8 cellular contexts compared by ENCODE assay signal in the genomic region with DNA sequence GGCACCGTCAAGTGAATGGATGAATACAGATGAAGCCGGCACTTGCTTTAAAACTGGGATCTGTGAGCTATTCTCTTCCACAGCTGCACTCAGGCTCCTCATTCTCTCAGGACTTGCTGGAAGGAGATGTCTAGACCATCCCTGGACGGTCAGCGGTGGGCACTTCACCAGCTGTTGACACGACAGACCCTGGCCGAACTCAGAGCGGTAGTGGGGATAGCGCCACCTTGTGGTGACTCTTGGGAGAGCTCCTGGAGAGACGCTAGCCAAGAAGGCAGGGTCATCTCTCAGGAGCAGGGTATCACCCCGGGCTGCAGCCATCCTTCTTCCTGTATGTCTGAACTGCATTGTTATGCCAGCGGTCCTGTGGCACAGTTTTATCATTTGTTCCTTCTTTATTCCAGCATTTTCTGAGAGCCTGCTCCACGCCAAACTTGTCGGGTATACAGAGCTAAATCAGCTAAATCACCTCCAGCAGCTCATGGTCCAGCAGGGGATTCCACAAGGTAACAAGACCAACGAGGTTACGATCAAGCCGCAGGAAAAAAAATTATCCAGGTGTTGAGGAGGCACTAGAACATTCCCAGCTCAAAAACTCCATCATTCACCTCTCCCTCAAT. TPM values are rescaled to one million over a fixed set of nuclear protein-coding genes. Genes with fewer than 3 reads are reported as not detected.
A peak's percentile ranks its signal among the peaks of the same experiment; 100 is the strongest.
DNase-seq lines count a peak whose midpoint lies in the region; ATAC-seq, FAIRE-seq and TF ChIP-seq lines count a peak whose summit lies in the region.

No MANE protein-coding gene starts in this region.

- TF ChIP-seq POLR2A in GM12892 (IDR thresholded peaks at IDR 0.05; ENCODE audit: low read depth, low read length) = no peak
- TF ChIP-seq POLR2A in esophagus muscularis mucosa (IDR thresholded peaks at IDR 0.05; ENCODE audit: low read depth) = no peak
- no peak for TF ChIP-seq POLR2A in transverse colon (IDR thresholded peaks at IDR 0.05)

- H3K27ac ChIP-seq in esophagus muscularis mucosa (replicated peaks in 1 of 4) (no peak overlapping the region), transverse colon (no peak overlapping the region)

- no peaks in the 10 kb centered on the region for H3K36me3 Mint-ChIP-seq in activated CD8-positive, alpha-beta memory T cell treated with anti-CD3 and anti-CD28 coated beads, Interleukin-2, amount 10 ng/mL, durations not matched to agents 7 days and 5 days
- no peaks in the 10 kb centered on the region for H3K36me3 Mint-ChIP-seq in nephron (ENCODE audit: low read depth)

- H3K36me3 ChIP-seq in esophagus muscularis mucosa = no peaks in the 10 kb centered on the region
- no peaks in the 10 kb centered on the region for H3K36me3 ChIP-seq in transverse colon

- peaks cover 66% of the 10 kb centered on the region for H3K27me3 Mint-ChIP-seq in activated CD8-positive, alpha-beta memory T cell treated with anti-CD3 and anti-CD28 coated beads, Interleukin-2, amount 10 ng/mL, durations not matched to agents 7 days and 5 days
- H3K27me3 Mint-ChIP-seq in nephron (ENCODE audit: low read depth) = peaks cover 88% of the 10 kb centered on the region

- in situ Hi-C loops in ACHN (cut with HindIII; ENCODE audit: low pct_ligation_motif_present, low pct_unique_long_range_greater_than_20kb, low sequenced_read_pairs) = no loop called here
- in situ Hi-C loops in transverse colon (cut with MboI; ENCODE audit: low pct_ligation_motif_present in 1 of 4, low pct_unique_long_range_greater_than_20kb in 1 of 4, low sequenced_read_pairs in 3 of 4) = no loop called here

- H3K4me3 ChIP-seq in esophagus muscularis mucosa = no peak overlapping the region
- H3K4me3 ChIP-seq in transverse colon = no peak overlapping the region

- CTCF ChIA-PET in activated CD8-positive, alpha-beta memory T cell treated with anti-CD3 and anti-CD28 coated beads, Interleukin-2, amount 10 ng/mL, durations not matched to agents 7 days and 5 days (lab: Charles Lee) = interaction anchor here (0.6 to 39.1 kb wide), 51 partner anchors 3 to 255 kb away, joined by 3 to 921 read pairs (median 5); partner anchors contain the start of genes ARF3, DDN, DDX23 and DHH

- no peak overlapping the region for H3K27ac Mint-ChIP-seq in activated CD8-positive, alpha-beta memory T cell treated with anti-CD3 and anti-CD28 coated beads, Interleukin-2, amount 10 ng/mL, durations not matched to agents 7 days and 5 days
- no peak overlapping the region for H3K27ac Mint-ChIP-seq in nephron

- TF ChIP-seq CTCF in esophagus muscularis mucosa (IDR thresholded peaks at IDR 0.05) = peak; percentile 73 to 82 (median 76)
- TF ChIP-seq CTCF in nephron (IDR thresholded peaks at IDR 0.05; ENCODE audit: unreplicated experiment in 3 of 3) = peak; percentile 67 to 77 (median 74)
- TF ChIP-seq CTCF in transverse colon (IDR thresholded peaks at IDR 0.05) = peak; percentile 72 to 90 (median 82)

- peaks cover 0 to 94% (median 8%) of the 10 kb centered on the region in 4 donors for H3K27me3 ChIP-seq in esophagus muscularis mucosa
- H3K27me3 ChIP-seq in transverse colon = peaks cover 84% of the 10 kb centered on the region

- H3K4me3 Mint-ChIP-seq in activated CD8-positive, alpha-beta memory T cell treated with anti-CD3 and anti-CD28 coated beads, Interleukin-2, amount 10 ng/mL, durations not matched to agents 7 days and 5 days = no peak overlapping the region
- no peak overlapping the region for H3K4me3 Mint-ChIP-seq in nephron

- TF ChIP-seq EP300 in esophagus muscularis mucosa (IDR thresholded peaks at IDR 0.05) (no peak), transverse colon (IDR thresholded peaks at IDR 0.05; ENCODE audit: low read depth) (no peak)

- intact Hi-C loops in esophagus muscularis mucosa (cut with DNase I) (no loop called here), transverse colon (cut with DNase I; ENCODE audit: low total_unique reads) (no loop called here)

- peaks cover 0 to 7% (median 3%) of the 10 kb centered on the region in 4 donors for H3K4me1 ChIP-seq in esophagus muscularis mucosa
- peaks cover 0 to 8% (median 4%) of the 10 kb centered on the region in 4 donors for H3K4me1 ChIP-seq in transverse colon

- H3K9me3 ChIP-seq in esophagus muscularis mucosa = no peaks in the 10 kb centered on the region
- no peaks in the 10 kb centered on the region for H3K9me3 ChIP-seq in transverse colon

- peaks cover 7% of the 10 kb centered on the region for H3K4me1 Mint-ChIP-seq in activated CD8-positive, alpha-beta memory T cell treated with anti-CD3 and anti-CD28 coated beads, Interleukin-2, amount 10 ng/mL, durations not matched to agents 7 days and 5 days
- H3K4me1 Mint-ChIP-seq in nephron = peaks cover 26% of the 10 kb centered on the region

- DNase-seq in ACHN (peak; percentile 70), GM12892 (ENCODE audit: insufficient read length) (no peak), NCI-H748 (lab: John Stamatoyannopoulos, UW; ENCODE audit: unreplicated experiment) (peak; percentile 64), esophagus muscularis mucosa (ENCODE audit: extremely low spot score) (no peak), transverse colon (peak; percentile 75)
- peak; percentile 82 for DNase-seq in activated CD8-positive, alpha-beta memory T cell treated with anti-CD3 and anti-CD28 coated beads, Interleukin-2, amount 10 ng/mL, durations not matched to agents 7 days and 5 days

- peak; percentile 88 for ATAC-seq in activated CD8-positive, alpha-beta memory T cell treated with anti-CD3 and anti-CD28 coated beads, Interleukin-2, amount 10 ng/mL, durations not matched to agents 7 days and 5 days
- no peak for ATAC-seq in HG03520 (IDR thresholded peaks at IDR 0.05; ENCODE audit: unreplicated experiment)

- 32% methylated on average over 15 of the region's 16 CpGs for WGBS in esophagus muscularis mucosa
- WGBS in transverse colon (ENCODE audit: low coverage in 1 of 2), 2 donors = 26 to 76% methylated on average over 2 to 16 of the region's 16 CpGs

- peak; percentile 94 for FAIRE-seq in GM12892 (lab: Jason Lieb, UNC)

- no peaks in the 10 kb centered on the region for H3K9me3 Mint-ChIP-seq in activated CD8-positive, alpha-beta memory T cell treated with anti-CD3 and anti-CD28 coated beads, Interleukin-2, amount 10 ng/mL, durations not matched to agents 7 days and 5 days (ENCODE audit: low read depth)
- H3K9me3 Mint-ChIP-seq in nephron = no peaks in the 10 kb centered on the region

RNA-seq across cellular contexts. Expression of gene WNT1, which starts 10.0 kb away (rescaled TPM):
- not detected for polyA plus RNA-seq in GM12892 (2012; ENCODE audit: missing spikeins)
- 1 to 10 TPM in 1 of 2 experiments, under 1 TPM in 1; 0.87 to 1.2 TPM for total RNA-seq in activated CD8-positive, alpha-beta memory T cell treated with anti-CD3 and anti-CD28 coated beads, Interleukin-2, amount 10 ng/mL, durations not matched to agents 7 days and 5 days
- total RNA-seq in esophagus muscularis mucosa (not detected), transverse colon (not detected)

RNA-seq across cellular contexts. Expression of gene DDN, which starts 11.0 kb away (rescaled TPM):
- polyA plus RNA-seq in GM12892 (2012; ENCODE audit: missing spikeins) = 2.2 TPM
- under 1 TPM; 0.38 to 0.66 TPM for total RNA-seq in activated CD8-positive, alpha-beta memory T cell treated with anti-CD3 and anti-CD28 coated beads, Interleukin-2, amount 10 ng/mL, durations not matched to agents 7 days and 5 days
- under 1 TPM in 1 of 4 donors, not detected in 3; 0.11 TPM for total RNA-seq in esophagus muscularis mucosa
- under 1 TPM in 2 of 4 donors, not detected in 2; 0.27 to 0.32 TPM for total RNA-seq in transverse colon

RNA-seq across cellular contexts. Expression of gene WNT10B, which starts 16.6 kb away (rescaled TPM):
- 0.36 TPM for polyA plus RNA-seq in GM12892 (2012; ENCODE audit: missing spikeins)
- 1 to 10 TPM; 2.0 to 4.4 TPM for total RNA-seq in activated CD8-positive, alpha-beta memory T cell treated with anti-CD3 and anti-CD28 coated beads, Interleukin-2, amount 10 ng/mL, durations not matched to agents 7 days and 5 days
- total RNA-seq in esophagus muscularis mucosa (1 to 10 TPM in 2 of 4 donors, under 1 TPM in 2; 0.92 to 1.8 (median 1.1) TPM), transverse colon (1 to 10 TPM in 1 of 4 donors, under 1 TPM in 1, not detected in 2; 0.41 to 1.4 TPM)

RNA-seq across cellular contexts. Expression of gene PRKAG1, which starts 30.4 kb away (rescaled TPM):
- 48.0 TPM for polyA plus RNA-seq in GM12892 (2012; ENCODE audit: missing spikeins)
- 10 to 100 TPM; 58.9 to 66.0 TPM for total RNA-seq in activated CD8-positive, alpha-beta memory T cell treated with anti-CD3 and anti-CD28 coated beads, Interleukin-2, amount 10 ng/mL, durations not matched to agents 7 days and 5 days
- total RNA-seq in esophagus muscularis mucosa (10 to 100 TPM; 52.0 to 70.6 (median 64.3) TPM), transverse colon (10 to 100 TPM; 21.7 to 44.0 (median 42.3) TPM)

RNA-seq across cellular contexts. Expression of gene ARF3, which starts 30.9 kb away (rescaled TPM):
- polyA plus RNA-seq in GM12892 (2012; ENCODE audit: missing spikeins) = 89.4 TPM
- 100 to 1,000 TPM in 1 of 2 experiments, 10 to 100 TPM in 1; 89.4 to 118 TPM for total RNA-seq in activated CD8-positive, alpha-beta memory T cell treated with anti-CD3 and anti-CD28 coated beads, Interleukin-2, amount 10 ng/mL, durations not matched to agents 7 days and 5 days
- total RNA-seq in esophagus muscularis mucosa (10 to 100 TPM; 42.8 to 71.9 (median 65.1) TPM), transverse colon (100 to 1,000 TPM in 2 of 4 donors, 10 to 100 TPM in 2; 30.8 to 117 (median 99.8) TPM)

Comparison
In these comparisons a context has a peak if more than half of its experiments do, and no peak if none do; other contexts are left out.
1. DNase-seq: peak in ACHN (single experiment), NCI-H748 (single experiment), activated CD8-positive, alpha-beta memory T cell treated with anti-CD3 and anti-CD28 coated beads, Interleukin-2, amount 10 ng/mL, durations not matched to agents 7 days and 5 days (single experiment) and transverse colon (single experiment); none in GM12892 (single experiment) and esophagus muscularis mucosa (single experiment).
2. Peak in every context shown above with its lines, with median percentiles within 50 percentile points of each other: CTCF ChIP-seq.